Comparison of ENCODE assay signal across 8 cellular contexts in the genomic region with DNA sequence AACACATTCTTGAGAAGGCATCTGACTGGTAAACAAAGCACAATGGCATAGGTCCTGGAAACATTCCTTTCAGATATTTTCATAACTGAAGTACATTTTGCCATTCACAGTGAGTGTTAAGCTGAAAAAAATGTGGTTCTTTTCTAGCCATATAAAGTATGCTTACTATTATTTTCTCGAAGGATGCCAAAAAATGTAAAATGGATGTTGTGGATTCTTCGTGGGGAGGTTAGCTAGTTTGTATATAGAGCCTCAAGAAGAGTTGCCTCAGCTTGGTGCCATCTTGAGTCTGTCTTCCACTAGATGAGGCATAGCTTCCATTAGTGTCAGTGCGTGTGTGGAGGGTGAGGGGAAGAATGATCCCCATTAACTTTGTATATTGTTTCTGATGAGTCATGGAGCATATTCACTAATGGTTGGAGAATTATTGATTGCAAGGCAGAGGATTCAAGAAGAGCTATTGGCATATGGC. TPM values are rescaled to one million over a fixed set of nuclear protein-coding genes. Genes with fewer than 3 reads are reported as not detected.
DNase-seq lines count a peak whose midpoint lies in the region; ATAC-seq and TF ChIP-seq lines count a peak whose summit lies in the region.

No MANE protein-coding gene starts in this region.

- POLR2A ChIA-PET in CD4-positive, alpha-beta T cell (lab: Charles Lee): interaction anchor here (0.7 to 13.1 kb wide), 9 partner anchors 10 to 155 kb away, joined by 3 to 294 read pairs (median 3); no protein-coding TSS in a partner anchor

- no peak for TF ChIP-seq CTCF in CD4-positive, alpha-beta T cell (IDR thresholded peaks at IDR 0.05)
- TF ChIP-seq CTCF in astrocyte of the spinal cord (IDR thresholded peaks at IDR 0.05; ENCODE audit: low read depth, low read length): no peak
- no peak for TF ChIP-seq CTCF in neural crest cell (conservative IDR thresholded peaks at IDR 0.05)
- no peak for TF ChIP-seq CTCF in omental fat pad (IDR thresholded peaks at IDR 0.05)
- TF ChIP-seq CTCF in GM20000 (IDR thresholded peaks at IDR 0.05; ENCODE audit: extremely low read depth, missing control alignments): no peak

- H3K4me3 Mint-ChIP-seq in CD4-positive, alpha-beta T cell: peak overlapping the region; percentile 87
- H3K4me3 Mint-ChIP-seq in neural crest cell: peak overlapping the region; percentile 11

- H3K4me3 ChIP-seq in astrocyte of the spinal cord (ENCODE audit: low read depth, low read length): no peak overlapping the region

- H3K27me3 ChIP-seq in CD4-positive, alpha-beta T cell (ENCODE audit: control insufficient read depth, insufficient read depth, low read length): no peaks in the 10 kb centered on the region

- ATAC-seq in CD4-positive, alpha-beta T cell (ENCODE audit: poor library complexity): no peak
- no peak for ATAC-seq in omental fat pad (ENCODE audit: low FRiP score)

- H3K9me3 ChIP-seq in CD4-positive, alpha-beta T cell (ENCODE audit: control insufficient read depth, low read length): no peaks in the 10 kb centered on the region

- CTCF ChIA-PET in CD4-positive, alpha-beta T cell (lab: Charles Lee): interaction anchor here (1.2 to 1.7 kb wide), 5 partner anchors 8 to 171 kb away, joined by 3 to 5 read pairs (median 3); no protein-coding TSS in a partner anchor

- peaks cover 55% of the 10 kb centered on the region for H3K36me3 Mint-ChIP-seq in CD4-positive, alpha-beta T cell (ENCODE audit: low read depth)
- no peaks in the 10 kb centered on the region for H3K36me3 Mint-ChIP-seq in neural crest cell (ENCODE audit: low read depth)

- no peaks in the 10 kb centered on the region for H3K27me3 Mint-ChIP-seq in CD4-positive, alpha-beta T cell
- no peaks in the 10 kb centered on the region for H3K27me3 Mint-ChIP-seq in neural crest cell (ENCODE audit: low read depth)

- in situ Hi-C loops in astrocyte of the spinal cord (cut with HindIII; ENCODE audit: low sequenced_read_pairs): no loop called here

- H3K4me1 Mint-ChIP-seq in CD4-positive, alpha-beta T cell (ENCODE audit: low read depth): peaks cover 63% of the 10 kb centered on the region
- H3K4me1 Mint-ChIP-seq in neural crest cell: peaks cover 38% of the 10 kb centered on the region

- H3K9me3 Mint-ChIP-seq in CD4-positive, alpha-beta T cell: no peaks in the 10 kb centered on the region
- H3K9me3 Mint-ChIP-seq in neural crest cell: no peaks in the 10 kb centered on the region

- H3K27ac ChIP-seq in CD4-positive, alpha-beta T cell (ENCODE audit: low read depth, low read length): peak overlapping the region; percentile 30

- no peak for DNase-seq in CD4-positive, alpha-beta T cell
- DNase-seq in MV-4-11 (lab: John Stamatoyannopoulos, UW): peak; percentile 74
- DNase-seq in astrocyte of the spinal cord (ENCODE audit: low read depth, low spot score): peak; percentile 85
- no peak for DNase-seq in neural crest cell (ENCODE audit: low read depth, low spot score)
- DNase-seq in NCI-H1092 treated with DMSO at 0.1 percent for 48 hours (lab: John Stamatoyannopoulos, UW): no peak
- DNase-seq in omental fat pad (ENCODE audit: low spot score): no peak
- DNase-seq in NCI-H2196 (lab: John Stamatoyannopoulos, UW; ENCODE audit: unreplicated experiment): no peak
- no peak for DNase-seq in GM20000 (ENCODE audit: low spot score)

- peak overlapping the region; percentile 99 for H3K27ac Mint-ChIP-seq in CD4-positive, alpha-beta T cell
- H3K27ac Mint-ChIP-seq in neural crest cell (ENCODE audit: unreplicated experiment): no peak overlapping the region

- intact Hi-C loops in CD4-positive, alpha-beta T cell (cut with DNase I, micrococcal nuclease): loop anchor here in 1 of 2 experiments (5.0 to 10.0 kb wide), 2 partner anchors 34 to 112 kb away; no protein-coding TSS in a partner anchor

RNA-seq across cellular contexts. Expression of a gene that starts 4.1 kb away (rescaled TPM):
- total RNA-seq in CD4-positive, alpha-beta T cell: 100 to 1,000 TPM; 551 to 561 TPM
- total RNA-seq in neural crest cell (36.2 and 41.2 TPM in 2 replicates), omental fat pad (100 to 1,000 TPM; 346 to 530 (median 397) TPM)

Comparison
In these comparisons a context has a peak if more than half of its experiments do, and no peak if none do; other contexts are left out.
1. DNase-seq: peak in MV-4-11 (single experiment) and astrocyte of the spinal cord (single experiment); none in CD4-positive, alpha-beta T cell (0 of 10), neural crest cell (single experiment), NCI-H1092 treated with DMSO at 0.1 percent for 48 hours (single experiment), omental fat pad (single experiment), NCI-H2196 (single experiment) and GM20000 (single experiment).